28 cellular contexts compared by ENCODE assay signal in genomic region chr9:20945856-20946255, GRCh38.
"Had no signal": no experiment of that assay in that cellular context is flagged by ENCODE, and none has a peak within 500 bp of the region (broad histone marks: within the 10 kb centered on the region; RNA-seq: fewer than 3 reads in every experiment).

No MANE protein-coding gene starts in this region.

- H3K36me3 ChIP-seq: ovary, right lobe of liver, thoracic aorta, vagina had no signal

- H3K27ac Mint-ChIP-seq: naive B cell; naive thymus-derived CD8-positive, alpha-beta T cell; natural killer cell treated with Interleukin-12 subunit alpha and Interleukin-12 subunit beta and Interleukin-15 and Interleukin-18, amount 100 ng/mL, for 72 hours; nephron progenitor cell; stimulated activated effector memory CD8-positive, alpha-beta T cell treated with anti-CD3 and anti-CD28 coated beads, Interleukin-12 subunit alpha, Interleukin-12 subunit beta, amount 100 ng/mL, for 72 hours; stimulated activated naive B cell treated with anti-CD40 and anti-IgM and Interleukin-4, amounts not matched to agents 10 μg/mL and 1 μg/mL and 100 μg/mL, for 72 hours; stimulated activated naive CD8-positive, alpha-beta T cell treated with anti-CD3 and anti-CD28 coated beads, Interleukin-15, Interleukin-2, amounts not matched to agents 100 ng/mL and 50 ng/mL, for 24 hours had no signal

- H3K36me3 Mint-ChIP-seq: natural killer cell treated with Interleukin-12 subunit alpha and Interleukin-12 subunit beta and Interleukin-15 and Interleukin-18, amount 100 ng/mL, for 72 hours had no signal

- H3K9ac ChIP-seq: parathyroid adenoma had no signal

- DNase-seq: naive B cell; naive thymus-derived CD8-positive, alpha-beta T cell; nephron progenitor cell; occipital lobe; ovary; psoas muscle; right cardiac atrium; right lobe of liver; sigmoid colon; small intestine; stimulated activated CD4-positive, alpha-beta T cell treated with anti-CD3 and anti-CD28 coated beads, Interleukin-15, amount 100 ng/mL, for 24 hours; stimulated activated CD4-positive, alpha-beta T cell treated with anti-CD3 and anti-CD28 coated beads, Interleukin-2, amount 100 ng/mL, for 24 hours; stimulated activated CD4-positive, alpha-beta T cell treated with anti-CD3 and anti-CD28 coated beads, Interleukin-2, amount 100 ng/mL, for 48 hours; stimulated activated CD4-positive, alpha-beta T cell treated with anti-CD3 and anti-CD28 coated beads, Interleukin-4, amount 100 ng/mL, for 24 hours; stimulated activated naive B cell treated with anti-CD40 and anti-IgM and Interleukin-4, amounts not matched to agents 10 μg/mL and 1 μg/mL and 100 μg/mL, for 72 hours; stimulated activated naive CD4-positive, alpha-beta T cell treated with Interleukin-2 at 50 U/mL for 16 hours; stomach; thyroid gland; trophoblast cell; upper lobe of left lung had no signal

- H3K27ac ChIP-seq: ovary, parathyroid adenoma, psoas muscle, right lobe of liver, stomach, thoracic aorta, thyroid gland, upper lobe of left lung, vagina had no signal

- H3K4me3 ChIP-seq: ovary, psoas muscle, right lobe of liver, sigmoid colon, stomach, thoracic aorta, thyroid gland, tibial nerve, upper lobe of left lung, vagina had no signal

- H3K9me3 Mint-ChIP-seq: naive B cell; naive thymus-derived CD8-positive, alpha-beta T cell; natural killer cell treated with Interleukin-12 subunit alpha and Interleukin-12 subunit beta and Interleukin-15 and Interleukin-18, amount 100 ng/mL, for 72 hours; nephron progenitor cell; stimulated activated effector memory CD8-positive, alpha-beta T cell treated with anti-CD3 and anti-CD28 coated beads, Interleukin-12 subunit alpha, Interleukin-12 subunit beta, amount 100 ng/mL, for 72 hours; stimulated activated naive B cell treated with anti-CD40 and anti-IgM and Interleukin-4, amounts not matched to agents 10 μg/mL and 1 μg/mL and 100 μg/mL, for 72 hours; stimulated activated naive CD8-positive, alpha-beta T cell treated with anti-CD3 and anti-CD28 coated beads, Interleukin-15, Interleukin-2, amounts not matched to agents 100 ng/mL and 50 ng/mL, for 24 hours had no signal

- H3K4me1 Mint-ChIP-seq: stimulated activated effector memory CD8-positive, alpha-beta T cell treated with anti-CD3 and anti-CD28 coated beads, Interleukin-12 subunit alpha, Interleukin-12 subunit beta, amount 100 ng/mL, for 72 hours had no signal

- H3K4me3 Mint-ChIP-seq: naive B cell; naive thymus-derived CD8-positive, alpha-beta T cell; natural killer cell treated with Interleukin-12 subunit alpha and Interleukin-12 subunit beta and Interleukin-15 and Interleukin-18, amount 100 ng/mL, for 72 hours; nephron progenitor cell; stimulated activated effector memory CD8-positive, alpha-beta T cell treated with anti-CD3 and anti-CD28 coated beads, Interleukin-12 subunit alpha, Interleukin-12 subunit beta, amount 100 ng/mL, for 72 hours; stimulated activated naive B cell treated with anti-CD40 and anti-IgM and Interleukin-4, amounts not matched to agents 10 μg/mL and 1 μg/mL and 100 μg/mL, for 72 hours; stimulated activated naive CD8-positive, alpha-beta T cell treated with anti-CD3 and anti-CD28 coated beads, Interleukin-15, Interleukin-2, amounts not matched to agents 100 ng/mL and 50 ng/mL, for 24 hours had no signal

- ATAC-seq: naive thymus-derived CD8-positive, alpha-beta T cell; natural killer cell treated with Interleukin-12 subunit alpha and Interleukin-12 subunit beta and Interleukin-15 and Interleukin-18, amount 100 ng/mL, for 72 hours; psoas muscle; right cardiac atrium; right lobe of liver; stimulated activated effector memory CD8-positive, alpha-beta T cell treated with anti-CD3 and anti-CD28 coated beads, Interleukin-12 subunit alpha, Interleukin-12 subunit beta, amount 100 ng/mL, for 72 hours; stimulated activated naive B cell treated with anti-CD40 and anti-IgM and Interleukin-4, amounts not matched to agents 10 μg/mL and 1 μg/mL and 100 μg/mL, for 72 hours had no signal

- H3K4me1 ChIP-seq: parathyroid adenoma, psoas muscle, right lobe of liver, vagina had no signal

- H3K9me3 ChIP-seq: ovary, psoas muscle, right lobe of liver, sigmoid colon, stomach, thoracic aorta, thyroid gland, tibial nerve, upper lobe of left lung, vagina had no signal

- H2AFZ ChIP-seq: parathyroid adenoma had no signal

- H3K27me3 Mint-ChIP-seq: naive B cell; naive thymus-derived CD8-positive, alpha-beta T cell; natural killer cell treated with Interleukin-12 subunit alpha and Interleukin-12 subunit beta and Interleukin-15 and Interleukin-18, amount 100 ng/mL, for 72 hours; progenitor cell of endocrine pancreas; stimulated activated naive B cell treated with anti-CD40 and anti-IgM and Interleukin-4, amounts not matched to agents 10 μg/mL and 1 μg/mL and 100 μg/mL, for 72 hours; stimulated activated naive CD8-positive, alpha-beta T cell treated with anti-CD3 and anti-CD28 coated beads, Interleukin-15, Interleukin-2, amounts not matched to agents 100 ng/mL and 50 ng/mL, for 24 hours had no signal

- H3K27me3 ChIP-seq: ovary, right lobe of liver, sigmoid colon, stomach, thyroid gland, tibial nerve, upper lobe of left lung, vagina had no signal
